Comparison of ENCODE assay signal across 8 cellular contexts in genomic region chr5:133170756-133171387, GRCh38.
DNase-seq lines count a peak whose midpoint lies in the region; ATAC-seq and TF ChIP-seq lines count a peak whose summit lies in the region.
"Not testable (repeated sequence)": the region's sequence is repeated elsewhere in the genome, so short reads cannot be mapped to it uniquely, and the experiment has no call there.

No MANE protein-coding gene starts in this region.

- H3K4me1 ChIP-seq in CD8-positive, alpha-beta T cell (ENCODE audit: insufficient read depth, low read length); colonic mucosa: not testable (repeated sequence)

- not testable (repeated sequence) for H3K27me3 Mint-ChIP-seq in CD8-positive, alpha-beta T cell (ENCODE audit: low read depth); activated T-helper 1 cell treated with anti-CD3 and anti-CD28 coated beads, Interleukin-12 subunit alpha, Interleukin-12 subunit beta, Interleukin-2, Interleukin-4 antibody, amounts not matched to agents 30 ng/mL and 10 ng/mL and 1 ng/mL, durations not matched to agents 14 hours and 24 hours and 36 hours (ENCODE audit: insufficient read depth)

- H3K27ac ChIP-seq in CD8-positive, alpha-beta T cell (ENCODE audit: low read depth, low read length) = peak overlapping the region; percentile 18
- H3K27ac ChIP-seq in colonic mucosa = not testable (repeated sequence)

- not testable (repeated sequence) for H3K36me3 Mint-ChIP-seq in CD8-positive, alpha-beta T cell; stimulated activated effector memory CD8-positive, alpha-beta T cell treated with anti-CD3 and anti-CD28 coated beads, Interleukin-12 subunit alpha, Interleukin-12 subunit beta, amount 100 ng/mL, for 72 hours
- peaks cover 12% of the 10 kb centered on the region for H3K36me3 Mint-ChIP-seq in activated T-helper 1 cell treated with anti-CD3 and anti-CD28 coated beads, Interleukin-12 subunit alpha, Interleukin-12 subunit beta, Interleukin-2, Interleukin-4 antibody, amounts not matched to agents 30 ng/mL and 10 ng/mL and 1 ng/mL, durations not matched to agents 14 hours and 24 hours and 36 hours (ENCODE audit: low read depth)

- peak overlapping the region; percentile 82 for H3K27ac Mint-ChIP-seq in CD8-positive, alpha-beta T cell
- not testable (repeated sequence) for H3K27ac Mint-ChIP-seq in activated T-helper 1 cell treated with anti-CD3 and anti-CD28 coated beads, Interleukin-12 subunit alpha, Interleukin-12 subunit beta, Interleukin-2, Interleukin-4 antibody, amounts not matched to agents 30 ng/mL and 10 ng/mL and 1 ng/mL, durations not matched to agents 14 hours and 24 hours and 36 hours; stimulated activated effector memory CD8-positive, alpha-beta T cell treated with anti-CD3 and anti-CD28 coated beads, Interleukin-12 subunit alpha, Interleukin-12 subunit beta, amount 100 ng/mL, for 72 hours

- peak; percentile 92 for ATAC-seq in CD8-positive, alpha-beta T cell
- ATAC-seq in stimulated activated effector memory CD8-positive, alpha-beta T cell treated with anti-CD3 and anti-CD28 coated beads, Interleukin-12 subunit alpha, Interleukin-12 subunit beta, amount 100 ng/mL, for 72 hours = not testable (repeated sequence)

- peaks cover 26% of the 10 kb centered on the region for H3K4me1 Mint-ChIP-seq in CD8-positive, alpha-beta T cell (ENCODE audit: low read depth)
- peaks cover 18% of the 10 kb centered on the region for H3K4me1 Mint-ChIP-seq in activated T-helper 1 cell treated with anti-CD3 and anti-CD28 coated beads, Interleukin-12 subunit alpha, Interleukin-12 subunit beta, Interleukin-2, Interleukin-4 antibody, amounts not matched to agents 30 ng/mL and 10 ng/mL and 1 ng/mL, durations not matched to agents 14 hours and 24 hours and 36 hours (ENCODE audit: low read depth)
- H3K4me1 Mint-ChIP-seq in stimulated activated effector memory CD8-positive, alpha-beta T cell treated with anti-CD3 and anti-CD28 coated beads, Interleukin-12 subunit alpha, Interleukin-12 subunit beta, amount 100 ng/mL, for 72 hours = not testable (repeated sequence)

- not testable (repeated sequence) for TF ChIP-seq CTCF in CD8-positive, alpha-beta T cell (IDR thresholded peaks at IDR 0.05); colonic mucosa (IDR thresholded peaks at IDR 0.05)

- H3K9ac ChIP-seq in colonic mucosa (ENCODE audit: low read depth in 2 of 2, low read length in 2 of 2) = not testable (repeated sequence)

- CTCF ChIA-PET in CD8-positive, alpha-beta T cell (lab: Charles Lee) = interaction anchor here (1.3 kb wide), 2 partner anchors 44 to 59 kb away, joined by 4 read pairs; no protein-coding TSS in a partner anchor

- H3K36me3 ChIP-seq in CD8-positive, alpha-beta T cell (ENCODE audit: insufficient read depth, low read length); colonic mucosa: not testable (repeated sequence)

- H3K4me3 ChIP-seq in CD8-positive, alpha-beta T cell (ENCODE audit: low read depth, low read length) = peak overlapping the region; percentile 38
- H3K4me3 ChIP-seq in colonic mucosa = not testable (repeated sequence)

- not testable (repeated sequence) for H3K9me3 ChIP-seq in CD8-positive, alpha-beta T cell (ENCODE audit: low read length); colonic mucosa

- H3K27me3 ChIP-seq in CD8-positive, alpha-beta T cell (ENCODE audit: insufficient read depth, low read length); colonic mucosa: not testable (repeated sequence)

- not testable (repeated sequence) for H3K9me3 Mint-ChIP-seq in CD8-positive, alpha-beta T cell; stimulated activated effector memory CD8-positive, alpha-beta T cell treated with anti-CD3 and anti-CD28 coated beads, Interleukin-12 subunit alpha, Interleukin-12 subunit beta, amount 100 ng/mL, for 72 hours
- H3K9me3 Mint-ChIP-seq in activated T-helper 1 cell treated with anti-CD3 and anti-CD28 coated beads, Interleukin-12 subunit alpha, Interleukin-12 subunit beta, Interleukin-2, Interleukin-4 antibody, amounts not matched to agents 30 ng/mL and 10 ng/mL and 1 ng/mL, durations not matched to agents 14 hours and 24 hours and 36 hours = peaks cover 23% of the 10 kb centered on the region

- POLR2A ChIA-PET in CD8-positive, alpha-beta T cell (lab: Charles Lee) = interaction anchor here (0.7 to 1.3 kb wide), 2 partner anchors 8 to 21 kb away, joined by 3 to 5 read pairs; no protein-coding TSS in a partner anchor

- DNase-seq in CD8-positive, alpha-beta T cell = peak; percentile 39 to 90 (median 71)
- DNase-seq in NCI-H187 (lab: John Stamatoyannopoulos, UW) (peak; percentile 45 to 46), SW480 (ENCODE audit: low spot score) (peak; percentile 85), colonic mucosa (peak; percentile 73)
- DNase-seq in activated CD4-positive, alpha-beta T cell treated with anti-CD3 and anti-CD28 coated beads, Interleukin-2, amount 50 U/mL, for 48 hours = peak; percentile 34 to 44
- DNase-seq in activated T-helper 1 cell treated with anti-CD3 and anti-CD28 coated beads, Interleukin-12 subunit alpha, Interleukin-12 subunit beta, Interleukin-2, Interleukin-4 antibody, amounts not matched to agents 30 ng/mL and 10 ng/mL and 1 ng/mL, durations not matched to agents 14 hours and 24 hours and 36 hours (ENCODE audit: low spot score) = peak; percentile 67
- peak; percentile 10 to 19 for DNase-seq in stimulated activated CD4-positive, alpha-beta T cell treated with anti-CD3 and anti-CD28 coated beads, Interleukin-15, amount 100 ng/mL, for 48 hours (ENCODE audit: low read depth in 2 of 2)
- not testable (repeated sequence) for DNase-seq in stimulated activated effector memory CD8-positive, alpha-beta T cell treated with anti-CD3 and anti-CD28 coated beads, Interleukin-12 subunit alpha, Interleukin-12 subunit beta, amount 100 ng/mL, for 72 hours (ENCODE audit: low spot score in 2 of 2)

- intact Hi-C loops in CD8-positive, alpha-beta T cell (cut with DNase I, micrococcal nuclease); activated T-helper 1 cell treated with anti-CD3 and anti-CD28 coated beads, Interleukin-12 subunit alpha, Interleukin-12 subunit beta, Interleukin-2, Interleukin-4 antibody, amounts not matched to agents 30 ng/mL and 10 ng/mL and 1 ng/mL, durations not matched to agents 14 hours and 24 hours and 36 hours (cut with micrococcal nuclease); colonic mucosa (cut with DNase I): not testable (repeated sequence)

- peak overlapping the region; percentile 77 for H3K4me3 Mint-ChIP-seq in CD8-positive, alpha-beta T cell
- H3K4me3 Mint-ChIP-seq in activated T-helper 1 cell treated with anti-CD3 and anti-CD28 coated beads, Interleukin-12 subunit alpha, Interleukin-12 subunit beta, Interleukin-2, Interleukin-4 antibody, amounts not matched to agents 30 ng/mL and 10 ng/mL and 1 ng/mL, durations not matched to agents 14 hours and 24 hours and 36 hours = peak overlapping the region; percentile 63
- peak overlapping the region; percentile 24 for H3K4me3 Mint-ChIP-seq in stimulated activated effector memory CD8-positive, alpha-beta T cell treated with anti-CD3 and anti-CD28 coated beads, Interleukin-12 subunit alpha, Interleukin-12 subunit beta, amount 100 ng/mL, for 72 hours

Comparison
In these comparisons a context has a peak if more than half of its experiments do, and no peak if none do; other contexts are left out.
1. H3K4me3 Mint-ChIP-seq: peak in every context shown above with its lines; median percentile 77 in CD8-positive, alpha-beta T cell; 63 in activated T-helper 1 cell treated with anti-CD3 and anti-CD28 coated beads, Interleukin-12 subunit alpha, Interleukin-12 subunit beta, Interleukin-2, Interleukin-4 antibody, amounts not matched to agents 30 ng/mL and 10 ng/mL and 1 ng/mL, durations not matched to agents 14 hours and 24 hours and 36 hours; 24 in stimulated activated effector memory CD8-positive, alpha-beta T cell treated with anti-CD3 and anti-CD28 coated beads, Interleukin-12 subunit alpha, Interleukin-12 subunit beta, amount 100 ng/mL, for 72 hours.